Comparison of ENCODE assay signal across 15 cellular contexts in genomic region chr20:63363981-63364536, GRCh38. TPM values are rescaled to one million over a fixed set of nuclear protein-coding genes. Genes with fewer than 3 reads are reported as not detected.
DNase-seq lines count a peak whose midpoint lies in the region; ATAC-seq, FAIRE-seq and TF ChIP-seq lines count a peak whose summit lies in the region.
"Had no signal": no experiment of that assay in that cellular context is flagged by ENCODE, and none has a peak within 500 bp of the region (broad histone marks: within the 10 kb centered on the region; RNA-seq: fewer than 3 reads in every experiment).

No MANE protein-coding gene starts in this region.

- H4K20me1 ChIP-seq in HepG2 (ENCODE audit: insufficient read depth, low read length) (peaks cover 18% of the 10 kb centered on the region; the same call in 1 of the 2 replicates), osteoblast (ENCODE audit: insufficient read depth, low read length) (no peaks in the 10 kb centered on the region)

- H3K79me2 ChIP-seq in HepG2 (ENCODE audit: insufficient read depth, low read length) (no peaks in the 10 kb centered on the region), osteoblast (ENCODE audit: insufficient read depth, low read length) (no peaks in the 10 kb centered on the region)

- peak; percentile 39 for DNase-seq in Right ventricle myocardium inferior (ENCODE audit: missing footprints)
- no peak for DNase-seq in left cardiac atrium
- DNase-seq in NT2/D1 (ENCODE audit: low read depth, low spot score), result no peak
- no peak for DNase-seq in HepG2 (ENCODE audit: low spot score)
- peak; percentile 61 for DNase-seq in retina
- DNase-seq in OCI-M2 (lab: John Stamatoyannopoulos, UW; ENCODE audit: unreplicated experiment), result no peak
- DNase-seq in osteoblast (ENCODE audit: insufficient read length, low spot score, missing footprints), result no peak
- DNase-seq: DMS79 treated with DMSO at 0.1 percent for 48 hours, H7, PC-9 had no signal

- BruUV-seq in HepG2 (replicated peaks; lab: Mats Ljungman, UMichigan), result no TSS peak

- H3K27ac ChIP-seq in HepG2 (ENCODE audit: extremely low read length, insufficient read depth, low read length), result no peak overlapping the region
- H3K27ac ChIP-seq in osteoblast (ENCODE audit: low read depth, low read length), result no peak overlapping the region
- H3K27ac ChIP-seq: BLaER1, HL-60, PC-9 had no signal

- in situ Hi-C loops in HepG2 (cut with HindIII; ENCODE audit: extremely low pct_ligation_motif_present, low pct_unique_long_range_greater_than_20kb), result no loop called here

- H3K4me2 ChIP-seq in HepG2 (ENCODE audit: low read depth, low read length) (peak overlapping the region; percentile 61), osteoblast (ENCODE audit: insufficient read depth, low read length) (no peak overlapping the region)
- H3K4me2 ChIP-seq: PC-9 had no signal

- no peak overlapping the region for H2AFZ ChIP-seq in HepG2 (ENCODE audit: low read length)
- H2AFZ ChIP-seq in osteoblast (ENCODE audit: low read length), result no peak overlapping the region
- H2AFZ ChIP-seq: PC-9 had no signal

- H3K4me1 ChIP-seq in NT2/D1 (ENCODE audit: insufficient read depth, insufficient read length) (peaks cover 22% of the 10 kb centered on the region), HepG2 (ENCODE audit: insufficient read depth, low read length) (peaks cover 54% of the 10 kb centered on the region), osteoblast (ENCODE audit: insufficient read depth, low read length) (no peaks in the 10 kb centered on the region)

- peak; percentile 18 for FAIRE-seq in HepG2 (lab: Jason Lieb, UNC)

- H3K36me3 ChIP-seq in NT2/D1 (ENCODE audit: insufficient read depth, insufficient read length, low read length) (no peaks in the 10 kb centered on the region), HepG2 (replicated peaks in 1 of 2; ENCODE audit: control insufficient read depth in 1 of 2, insufficient read depth in 2 of 2, low read length in 2 of 2) (no peaks in the 10 kb centered on the region; a peak in 1 of 5 replicates), osteoblast (ENCODE audit: insufficient read depth, low read length) (no peaks in the 10 kb centered on the region)
- H3K36me3 ChIP-seq: BLaER1 had no signal

- TF ChIP-seq CTCF in HepG2 (CRISPR knock-in tag; IDR thresholded peaks at IDR 0.05), result no peak; the same call in 1 of the 2 replicates
- no peak for TF ChIP-seq CTCF in osteoblast (IDR thresholded peaks at IDR 0.05; ENCODE audit: extremely low read depth, low read depth, low read length)

- WGBS in HepG2 (ENCODE audit: low lambda C conversion rate), result 3% methylated on average over 18 of the region's 18 CpGs

- POLR2A ChIA-PET in HepG2 (lab: Yijun Ruan, JAX), result interaction anchor here (1.2 kb wide), 1 partner anchor 14 kb away, joined by 7 read pairs; no protein-coding TSS in a partner anchor

- CTCF ChIA-PET in HepG2 (lab: Yijun Ruan, JAX; ENCODE audit: low intra/inter-chr PET ratio, low total read pairs), result no interaction called here

- no peak for TF ChIP-seq EP300 in HepG2 (IDR thresholded peaks at IDR 0.05; ENCODE audit: low read depth in 2 of 2, low read length in 2 of 2)
- TF ChIP-seq EP300 in HepG2 (CRISPR knock-in tag; IDR thresholded peaks at IDR 0.05; ENCODE audit: borderline replicate concordance), result no peak

- TF ChIP-seq POLR2A in HepG2 (IDR thresholded peaks at IDR 0.05; ENCODE audit: insufficient read depth in 1 of 2, low read depth in 2 of 2, low read length in 2 of 2) (no peak), GM18505 (IDR thresholded peaks at IDR 0.05; ENCODE audit: borderline replicate concordance, extremely low read depth, insufficient read depth, insufficient read length) (no peak)

- intact Hi-C loops in Right ventricle myocardium inferior (cut with DNase I), result no loop called here
- intact Hi-C loops in left cardiac atrium (cut with DNase I), result no loop called here
- intact Hi-C loops in HepG2 (cut with micrococcal nuclease; ENCODE audit: unreplicated experiment), result no loop called here

- no peaks in the 10 kb centered on the region for H3K9me3 ChIP-seq in NT2/D1 (ENCODE audit: insufficient read depth, low read length)
- H3K9me3 ChIP-seq in HepG2 (ENCODE audit: low read length), result no peaks in the 10 kb centered on the region
- no peaks in the 10 kb centered on the region for H3K9me3 ChIP-seq in osteoblast (ENCODE audit: low read depth, low read length)
- H3K9me3 ChIP-seq: BLaER1 had no signal

- H3K4me3 ChIP-seq in NT2/D1 (ENCODE audit: insufficient read length, low read depth) (no peak overlapping the region), HepG2 (replicated peaks in 1 of 3; ENCODE audit: insufficient read depth in 1 of 3, low read depth in 2 of 3, low read length in 3 of 3) (peak overlapping the region in 1 of 3 experiments; percentile 47; a peak in 3 of 6 replicates), osteoblast (ENCODE audit: insufficient read depth, low read length) (no peak overlapping the region)
- H3K4me3 ChIP-seq: BLaER1, PC-9 had no signal

- TF ChIP-seq RAD21 in HepG2 (CRISPR knock-in tag; IDR thresholded peaks at IDR 0.05), result no peak

- no peak for ATAC-seq in Right ventricle myocardium inferior
- no peak for ATAC-seq in left cardiac atrium
- ATAC-seq in HepG2, result peak; percentile 55
- ATAC-seq in GM18505 (IDR thresholded peaks at IDR 0.05; ENCODE audit: unreplicated experiment), result no peak
- ATAC-seq: CD8-positive, alpha-beta T cell had no signal

- H3K9ac ChIP-seq in NT2/D1 (ENCODE audit: insufficient read length, low read depth) (peak overlapping the region; percentile 32), HepG2 (ENCODE audit: insufficient read depth, low read depth, low read length) (no peak overlapping the region)
- H3K9ac ChIP-seq: BLaER1 had no signal

- H3K27me3 ChIP-seq in NT2/D1 (ENCODE audit: insufficient read depth, insufficient read length), result peaks cover 22% of the 10 kb centered on the region
- peaks cover 28 to 75% of the 10 kb centered on the region in 2 experiments for H3K27me3 ChIP-seq in HepG2 (ENCODE audit: control insufficient read depth in 1 of 2, insufficient read depth in 2 of 2, low read length in 2 of 2)
- H3K27me3 ChIP-seq in osteoblast (ENCODE audit: insufficient read depth, low read length), result peaks cover 4% of the 10 kb centered on the region

TF ChIP-seq in HepG2, 621 proteins besides CTCF, POLR2A, EP300 and RAD21 (continues in another document):
- no peak for TF ChIP-seq ZNF619 (CRISPR knock-in tag; IDR thresholded peaks at IDR 0.05)
- TF ChIP-seq, protein P1, sequence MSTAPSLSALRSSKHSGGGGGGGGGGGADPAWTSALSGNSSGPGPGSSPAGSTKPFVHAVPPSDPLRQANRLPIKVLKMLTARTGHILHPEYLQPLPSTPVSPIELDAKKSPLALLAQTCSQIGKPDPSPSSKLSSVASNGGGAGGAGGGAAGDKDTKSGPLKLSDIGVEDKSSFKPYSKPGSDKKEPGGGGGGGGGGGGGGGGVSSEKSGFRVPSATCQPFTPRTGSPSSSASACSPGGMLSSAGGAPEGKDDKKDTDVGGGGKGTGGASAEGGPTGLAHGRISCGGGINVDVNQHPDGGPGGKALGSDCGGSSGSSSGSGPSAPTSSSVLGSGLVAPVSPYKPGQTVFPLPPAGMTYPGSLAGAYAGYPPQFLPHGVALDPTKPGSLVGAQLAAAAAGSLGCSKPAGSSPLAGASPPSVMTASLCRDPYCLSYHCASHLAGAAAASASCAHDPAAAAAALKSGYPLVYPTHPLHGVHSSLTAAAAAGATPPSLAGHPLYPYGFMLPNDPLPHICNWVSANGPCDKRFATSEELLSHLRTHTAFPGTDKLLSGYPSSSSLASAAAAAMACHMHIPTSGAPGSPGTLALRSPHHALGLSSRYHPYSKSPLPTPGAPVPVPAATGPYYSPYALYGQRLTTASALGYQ (CRISPR knock-in tag; IDR thresholded peaks at IDR 0.05), result no peak
- TF ChIP-seq IKZF1 (IDR thresholded peaks at IDR 0.05), result no peak

RNA-seq across cellular contexts. Expression of gene CHRNA4, which starts 2.9 kb away (rescaled TPM):
- 2.3 TPM for total RNA-seq in Right ventricle myocardium inferior
- under 1 TPM; 0.06 to 0.31 TPM for total RNA-seq in left cardiac atrium
- total RNA-seq in HepG2 (2016; rRNA removed; fragmentation: Illumina TruSeq; extraction: Trizol), result not detected in 2 replicates
- total RNA-seq in HepG2 (2016; cell fraction: cytosol; rRNA removed; fragmentation: Illumina TruSeq; extraction: Trizol; ENCODE audit: low read depth), result not detected in 2 replicates
- not detected in 2 replicates for total RNA-seq in HepG2 (2016; cell fraction: insoluble cytoplasmic fraction; rRNA removed; fragmentation: Illumina TruSeq; extraction: Trizol)
- not detected in 2 replicates for total RNA-seq in HepG2 (2016; cell fraction: membrane; rRNA removed; fragmentation: Illumina TruSeq; extraction: Trizol)
- not detected in 2 replicates for total RNA-seq in HepG2 (2016; cell fraction: nucleus; rRNA removed; fragmentation: Illumina TruSeq; extraction: Trizol)
- polyA plus RNA-seq in HepG2 (2011; rRNA removed), result not detected in 2 replicates
- polyA plus RNA-seq in HepG2 (2011; cell fraction: cytosol; rRNA removed), result 0.06 TPM in 1 of 2 replicates, not detected in the other
- 0.10 and 0.14 TPM in 2 replicates for polyA plus RNA-seq in HepG2 (2011; cell fraction: nucleus; rRNA removed)
- polyA plus RNA-seq in HepG2 (2012), result 0.11 TPM in 1 of 2 replicates, not detected in the other
- not detected in 2 replicates for polyA plus RNA-seq in HepG2 (2016; cell fraction: cytosol; fragmentation: Illumina TruSeq; extraction: Trizol; ENCODE audit: low read depth)
- polyA plus RNA-seq in HepG2 (2016; cell fraction: insoluble cytoplasmic fraction; fragmentation: Illumina TruSeq; extraction: Trizol; ENCODE audit: low read depth), result not detected in 2 replicates
- not detected in 2 replicates for polyA plus RNA-seq in HepG2 (2016; cell fraction: membrane; fragmentation: Illumina TruSeq; extraction: Trizol; ENCODE audit: low read depth)
- not detected in 2 replicates for polyA plus RNA-seq in HepG2 (2016; cell fraction: nucleus; fragmentation: Illumina TruSeq; extraction: Trizol; ENCODE audit: insufficient read depth, low read depth)
- not detected in 2 replicates for polyA minus RNA-seq in HepG2 (2011; rRNA and poly(A)+ RNA removed; ENCODE audit: low replicate concordance)
- not detected in 2 replicates for polyA minus RNA-seq in HepG2 (2011; cell fraction: cytosol; rRNA and poly(A)+ RNA removed)
- polyA minus RNA-seq in HepG2 (2011; cell fraction: nucleus; rRNA and poly(A)+ RNA removed), result not detected in 2 replicates
- not detected in 2 replicates for total RNA-seq in osteoblast
- total RNA-seq: CD8-positive, alpha-beta T cell; PC-9; SK-MEL-5 had no signal

Comparison
In these comparisons a context has a peak if more than half of its experiments do, and no peak if none do; other contexts are left out.
1. DNase-seq: peak in Right ventricle myocardium inferior (single experiment) and retina (single experiment); none in left cardiac atrium (single experiment), NT2/D1 (single experiment), HepG2 (single experiment), OCI-M2 (single experiment) and osteoblast (single experiment).